Comparison of ENCODE assay signal across 9 cellular contexts in genomic region chr22:17969732-17970131, GRCh38. TPM values are rescaled to one million over a fixed set of nuclear protein-coding genes. Genes with fewer than 3 reads are reported as not detected.
DNase-seq lines count a peak whose midpoint lies in the region; ATAC-seq and TF ChIP-seq lines count a peak whose summit lies in the region.
"Had no signal": no experiment of that assay in that cellular context is flagged by ENCODE, and none has a peak within 500 bp of the region (broad histone marks: within the 10 kb centered on the region; RNA-seq: fewer than 3 reads in every experiment).

No MANE protein-coding gene starts in this region.

- H3K4me2 ChIP-seq in GM23248 (ENCODE audit: unreplicated experiment), result peak overlapping the region; percentile 32
- peak overlapping the region; percentile 44 for H3K4me2 ChIP-seq in skeletal muscle satellite cell (ENCODE audit: low read length)

- POLR2A ChIA-PET in activated CD8-positive, alpha-beta T cell treated with anti-CD3 and anti-CD28 coated beads, Interleukin-2, amount 10 ng/mL, durations not matched to agents 7 days and 5 days (lab: Charles Lee), result no interaction called here

- no peak overlapping the region for H2AFZ ChIP-seq in GM23248

- peak; percentile 92 for DNase-seq in GM23248
- DNase-seq in adipocyte (ENCODE audit: low read depth), result peak; percentile 90
- peak; percentile 48 to 96 for DNase-seq in cardiac muscle cell (ENCODE audit: low read depth in 1 of 2, low spot score in 1 of 2)
- DNase-seq in NCI-H128 (lab: John Stamatoyannopoulos, UW; ENCODE audit: unreplicated experiment), result no peak
- DNase-seq in activated naive CD4-positive, alpha-beta T cell treated with anti-CD3 and anti-CD28 coated beads, Interleukin-2, amount 50 U/mL, for 72 hours (ENCODE audit: low spot score in 2 of 2), result no peak
- DNase-seq in activated CD8-positive, alpha-beta T cell treated with anti-CD3 and anti-CD28 coated beads, Interleukin-2, amount 10 ng/mL, durations not matched to agents 7 days and 5 days, result no peak
- DNase-seq: MG63 had no signal

- H3F3A ChIP-seq in GM23248 (ENCODE audit: insufficient read depth), result peaks cover 28% of the 10 kb centered on the region

- peaks cover 13% of the 10 kb centered on the region for H3K4me1 Mint-ChIP-seq in activated CD8-positive, alpha-beta T cell treated with anti-CD3 and anti-CD28 coated beads, Interleukin-2, amount 10 ng/mL, durations not matched to agents 7 days and 5 days (ENCODE audit: low read depth)

- CTCF ChIA-PET in activated CD8-positive, alpha-beta T cell treated with anti-CD3 and anti-CD28 coated beads, Interleukin-2, amount 10 ng/mL, durations not matched to agents 7 days and 5 days (lab: Charles Lee), result no interaction called here

- H4K20me1 ChIP-seq in GM23248 (ENCODE audit: insufficient read depth), result no peaks in the 10 kb centered on the region

- H3K4me3 Mint-ChIP-seq in activated CD8-positive, alpha-beta T cell treated with anti-CD3 and anti-CD28 coated beads, Interleukin-2, amount 10 ng/mL, durations not matched to agents 7 days and 5 days, result no peak overlapping the region

- H3K9me3 ChIP-seq in GM23248 (ENCODE audit: low read depth) (no peaks in the 10 kb centered on the region), adipocyte (ENCODE audit: control insufficient read depth, low read length) (no peaks in the 10 kb centered on the region), cardiac muscle cell (ENCODE audit: low read depth) (no peaks in the 10 kb centered on the region), skeletal muscle satellite cell (replicated peaks; ENCODE audit: low read length) (no peaks in the 10 kb centered on the region)
- H3K9me3 ChIP-seq: MG63 had no signal

- peaks cover 100% of the 10 kb centered on the region for H3K79me2 ChIP-seq in GM23248 (ENCODE audit: insufficient read depth)

- no peaks in the 10 kb centered on the region for H3K9me3 Mint-ChIP-seq in activated naive CD4-positive, alpha-beta T cell treated with anti-CD3 and anti-CD28 coated beads, Interleukin-2, amount 50 U/mL, for 72 hours
- no peaks in the 10 kb centered on the region for H3K9me3 Mint-ChIP-seq in activated CD8-positive, alpha-beta T cell treated with anti-CD3 and anti-CD28 coated beads, Interleukin-2, amount 10 ng/mL, durations not matched to agents 7 days and 5 days (ENCODE audit: insufficient read depth)

- H3K4me3 ChIP-seq in GM23248, result no peak overlapping the region
- H3K4me3 ChIP-seq in adipocyte (ENCODE audit: low read length), result no peak overlapping the region
- no peak overlapping the region for H3K4me3 ChIP-seq in cardiac muscle cell
- peak overlapping the region; percentile 20 for H3K4me3 ChIP-seq in skeletal muscle satellite cell (ENCODE audit: low read length)
- H3K4me3 ChIP-seq: MG63 had no signal

- H3K36me3 Mint-ChIP-seq in activated naive CD4-positive, alpha-beta T cell treated with anti-CD3 and anti-CD28 coated beads, Interleukin-2, amount 50 U/mL, for 72 hours, result no peaks in the 10 kb centered on the region
- H3K36me3 Mint-ChIP-seq in activated CD8-positive, alpha-beta T cell treated with anti-CD3 and anti-CD28 coated beads, Interleukin-2, amount 10 ng/mL, durations not matched to agents 7 days and 5 days (ENCODE audit: low read depth), result no peaks in the 10 kb centered on the region

- WGBS in GM23248 (ENCODE audit: low coverage in 1 of 2, low lambda C conversion rate in 2 of 2, missing lambda C conversion rate in 2 of 2), 2 experiments, result 51 to 54% methylated on average over 10 to 11 of the region's 11 CpGs

- H3K27me3 Mint-ChIP-seq in activated CD8-positive, alpha-beta T cell treated with anti-CD3 and anti-CD28 coated beads, Interleukin-2, amount 10 ng/mL, durations not matched to agents 7 days and 5 days (ENCODE audit: low read depth), result no peaks in the 10 kb centered on the region

- peak overlapping the region; percentile 53 for H3K9ac ChIP-seq in GM23248
- H3K9ac ChIP-seq in adipocyte (ENCODE audit: low read length), result no peak overlapping the region
- H3K9ac ChIP-seq in skeletal muscle satellite cell (ENCODE audit: low read depth, low read length), result peak overlapping the region; percentile 71

- H3K27ac Mint-ChIP-seq in activated naive CD4-positive, alpha-beta T cell treated with anti-CD3 and anti-CD28 coated beads, Interleukin-2, amount 50 U/mL, for 72 hours, result no peak overlapping the region
- no peak overlapping the region for H3K27ac Mint-ChIP-seq in activated CD8-positive, alpha-beta T cell treated with anti-CD3 and anti-CD28 coated beads, Interleukin-2, amount 10 ng/mL, durations not matched to agents 7 days and 5 days

- H3K4me1 ChIP-seq in GM23248 (ENCODE audit: insufficient read depth), result peaks cover 56% of the 10 kb centered on the region
- peaks cover 43% of the 10 kb centered on the region for H3K4me1 ChIP-seq in adipocyte (ENCODE audit: control insufficient read depth, insufficient read depth, low read length)
- H3K4me1 ChIP-seq in cardiac muscle cell (ENCODE audit: low read depth), result peaks cover 28% of the 10 kb centered on the region
- H3K4me1 ChIP-seq in skeletal muscle satellite cell (ENCODE audit: control insufficient read depth, insufficient read depth, low read length), result peaks cover 39% of the 10 kb centered on the region

- H3K36me3 ChIP-seq in GM23248 (ENCODE audit: low read depth), result no peaks in the 10 kb centered on the region
- H3K36me3 ChIP-seq in adipocyte (ENCODE audit: control insufficient read depth, insufficient read depth, low read length, severe bottlenecking), result no peaks in the 10 kb centered on the region
- H3K36me3 ChIP-seq in cardiac muscle cell, result no peaks in the 10 kb centered on the region
- no peaks in the 10 kb centered on the region for H3K36me3 ChIP-seq in skeletal muscle satellite cell (ENCODE audit: insufficient read depth, low read length)

- H3K9me2 ChIP-seq in GM23248 (ENCODE audit: insufficient read depth), result no peaks in the 10 kb centered on the region

- H3K27me3 ChIP-seq in GM23248 (replicated peaks; ENCODE audit: insufficient read depth), result no peaks in the 10 kb centered on the region
- H3K27me3 ChIP-seq in adipocyte (replicated peaks; ENCODE audit: control insufficient read depth, insufficient read depth, low read length), result no peaks in the 10 kb centered on the region
- no peaks in the 10 kb centered on the region for H3K27me3 ChIP-seq in cardiac muscle cell
- H3K27me3 ChIP-seq in skeletal muscle satellite cell (ENCODE audit: control insufficient read depth, insufficient read depth, low read length), result no peaks in the 10 kb centered on the region
- H3K27me3 ChIP-seq: MG63 had no signal

- H3K27ac ChIP-seq in GM23248 (peak overlapping the region; percentile 83), cardiac muscle cell (peak overlapping the region; percentile 66)

- in situ Hi-C loops in GM23248 (cut with MboI), result no loop called here

- no peak for ATAC-seq in activated naive CD4-positive, alpha-beta T cell treated with anti-CD3 and anti-CD28 coated beads, Interleukin-2, amount 50 U/mL, for 72 hours
- no peak for ATAC-seq in activated CD8-positive, alpha-beta T cell treated with anti-CD3 and anti-CD28 coated beads, Interleukin-2, amount 10 ng/mL, durations not matched to agents 7 days and 5 days
- no peak for ATAC-seq in HG02763 (IDR thresholded peaks at IDR 0.05; ENCODE audit: unreplicated experiment)

- no peak for TF ChIP-seq CTCF in cardiac muscle cell (IDR thresholded peaks at IDR 0.05; ENCODE audit: low read depth, low read length)

RNA-seq across cellular contexts. Expression of gene MICAL3, which starts 54.6 kb away (rescaled TPM):
- 25.1 and 33.9 TPM in 2 replicates for total RNA-seq in GM23248 (2014; rRNA removed; shearing (Covaris generic))
- 6.1 and 6.6 TPM in 2 replicates for polyA plus RNA-seq in GM23248 (2016; fragmentation: Nextera tagmentation; extraction: Ambion mirVana)
- total RNA-seq in cardiac muscle cell, result 48.7 and 76.9 TPM in 2 replicates
- 26.6 and 27.3 TPM in 2 replicates for polyA plus RNA-seq in cardiac muscle cell
- 22.3 and 25.1 TPM in 2 replicates for total RNA-seq in skeletal muscle satellite cell (2012; rRNA removed)
- 10 to 100 TPM; 19.5 to 30.2 TPM for total RNA-seq in activated naive CD4-positive, alpha-beta T cell treated with anti-CD3 and anti-CD28 coated beads, Interleukin-2, amount 50 U/mL, for 72 hours
- total RNA-seq in activated CD8-positive, alpha-beta T cell treated with anti-CD3 and anti-CD28 coated beads, Interleukin-2, amount 10 ng/mL, durations not matched to agents 7 days and 5 days, result 10 to 100 TPM; 26.4 to 29.7 TPM

Comparison
In these comparisons a context has a peak if more than half of its experiments do, and no peak if none do; other contexts are left out.
1. DNase-seq: peak in GM23248 (single experiment), adipocyte (single experiment) and cardiac muscle cell (2 of 2); none in NCI-H128 (single experiment), activated naive CD4-positive, alpha-beta T cell treated with anti-CD3 and anti-CD28 coated beads, Interleukin-2, amount 50 U/mL, for 72 hours (0 of 2) and activated CD8-positive, alpha-beta T cell treated with anti-CD3 and anti-CD28 coated beads, Interleukin-2, amount 10 ng/mL, durations not matched to agents 7 days and 5 days (single experiment).